18 cellular contexts compared by ENCODE assay signal in genomic region chr4:87716350-87717041, GRCh38.
DNase-seq lines count a peak whose midpoint lies in the region; ATAC-seq, FAIRE-seq and TF ChIP-seq lines count a peak whose summit lies in the region.
"Had no signal": no experiment of that assay in that cellular context is flagged by ENCODE, and none has a peak within 500 bp of the region (broad histone marks: within the 10 kb centered on the region; RNA-seq: fewer than 3 reads in every experiment).

No MANE protein-coding gene starts in this region.

- peak overlapping the region; percentile 8; the same call in 1 of the 2 replicates for H2AFZ ChIP-seq in H1 (ENCODE audit: low read length)
- H2AFZ ChIP-seq in trophoblast cell (ENCODE audit: insufficient read depth, low read length, poor library complexity) = no peak overlapping the region

- H3K79me1 ChIP-seq in H1 (ENCODE audit: low read depth, low read length) (no peaks in the 10 kb centered on the region), trophoblast cell (ENCODE audit: low read length) (no peaks in the 10 kb centered on the region)

- H3K36me3 Mint-ChIP-seq in Calu3 (ENCODE audit: insufficient read depth, unreplicated experiment) = no peaks in the 10 kb centered on the region
- H3K36me3 Mint-ChIP-seq: activated CD4-positive, alpha-beta memory T cell treated with anti-CD3 and anti-CD28 coated beads for 36 hours had no signal

- no peaks in the 10 kb centered on the region for H3K9me3 Mint-ChIP-seq in Calu3 (ENCODE audit: low read depth, unreplicated experiment)
- H3K9me3 Mint-ChIP-seq: activated CD4-positive, alpha-beta memory T cell treated with anti-CD3 and anti-CD28 coated beads for 36 hours had no signal

- no peak for FAIRE-seq in H1 (lab: Jason Lieb, UNC)

- no peak overlapping the region for H3K4me3 Mint-ChIP-seq in Calu3 (ENCODE audit: low read depth, unreplicated experiment)
- H3K4me3 Mint-ChIP-seq: activated CD4-positive, alpha-beta memory T cell treated with anti-CD3 and anti-CD28 coated beads for 36 hours; WTC11 had no signal

- H3K36me3 ChIP-seq in H1 (ENCODE audit: control insufficient read depth in 2 of 4, insufficient read depth in 4 of 4, low read length in 3 of 4) (no peaks in the 10 kb centered on the region), trophoblast cell (ENCODE audit: control insufficient read depth in 1 of 2, insufficient read depth in 2 of 2, low read length in 2 of 2) (no peaks in the 10 kb centered on the region), thoracic aorta (no peaks in the 10 kb centered on the region)
- H3K36me3 ChIP-seq: vagina had no signal

- H3K23ac ChIP-seq in H1 (ENCODE audit: insufficient read length) = no peak overlapping the region
- H3K23ac ChIP-seq in trophoblast cell (ENCODE audit: low read length) = no peak overlapping the region

- CTCF ChIA-PET in H1 (lab: Charles Lee; ENCODE audit: partially characterized antibody) = interaction anchor here (0.6 kb wide), 1 partner anchor 594 kb away, joined by 3 read pairs; no protein-coding TSS in a partner anchor
- CTCF ChIA-PET in Calu3 (lab: Charles Lee) = no interaction called here

- no peak for TF ChIP-seq POLR2A in H1 (IDR thresholded peaks at IDR 0.05; ENCODE audit: control extremely low read depth in 1 of 2, low read depth in 2 of 2, low read length in 2 of 2)

- no peak overlapping the region for H3K14ac ChIP-seq in H1 (ENCODE audit: insufficient read length)
- no peak overlapping the region for H3K14ac ChIP-seq in trophoblast cell (ENCODE audit: low read length)

- no peaks in the 10 kb centered on the region for H3K23me2 ChIP-seq in H1 (ENCODE audit: low read depth, low read length)

- H3K27me3 ChIP-seq in H1 (replicated peaks in 1 of 4; ENCODE audit: control insufficient read depth in 3 of 4, extremely low read depth in 1 of 4, insufficient read depth in 3 of 4, low read length in 3 of 4) (no peaks in the 10 kb centered on the region), trophoblast cell (ENCODE audit: insufficient read depth, low read length) (no peaks in the 10 kb centered on the region), thoracic aorta (replicated peaks; ENCODE audit: insufficient read depth) (no peaks in the 10 kb centered on the region)
- H3K27me3 ChIP-seq: vagina had no signal

- H3K9me3 ChIP-seq in H1 (ENCODE audit: insufficient read depth in 2 of 2, low read depth in 1 of 2, low read length in 1 of 2) (no peaks in the 10 kb centered on the region; a peak in 1 of 4 replicates), trophoblast cell (ENCODE audit: insufficient read depth, low read depth, low read length) (no peaks in the 10 kb centered on the region), thoracic aorta (no peaks in the 10 kb centered on the region)
- H3K9me3 ChIP-seq: vagina had no signal

- H3K4me1 ChIP-seq in H1 (replicated peaks in 1 of 4; ENCODE audit: control insufficient read depth in 3 of 4, insufficient read depth in 4 of 4, low read length in 3 of 4) (no peaks in the 10 kb centered on the region), trophoblast cell (ENCODE audit: control insufficient read depth in 1 of 2, insufficient read depth in 2 of 2, low read length in 2 of 2) (no peaks in the 10 kb centered on the region), thoracic aorta (ENCODE audit: control insufficient read depth in 1 of 2, low read depth in 2 of 2) (peaks cover 7 to 17% of the 10 kb centered on the region in 2 donors)
- H3K4me1 ChIP-seq: vagina had no signal

- no peak overlapping the region for H4K12ac ChIP-seq in trophoblast cell (ENCODE audit: low read depth, low read length)

- H3K79me2 ChIP-seq in H1 (ENCODE audit: control insufficient read depth in 1 of 2, insufficient read depth in 2 of 2, low read length in 2 of 2) (no peaks in the 10 kb centered on the region), trophoblast cell (ENCODE audit: control insufficient read depth, insufficient read depth, low read length, poor library complexity) (no peaks in the 10 kb centered on the region)

- H3K18ac ChIP-seq in H1 (ENCODE audit: extremely low read depth, low read length) (no peak overlapping the region), trophoblast cell (ENCODE audit: low read length) (no peak overlapping the region)

- H3K9ac ChIP-seq in H1 (replicated peaks in 1 of 4; ENCODE audit: extremely low read depth in 1 of 4, low read depth in 3 of 4, low read length in 3 of 4) (no peak overlapping the region), trophoblast cell (ENCODE audit: low read length) (no peak overlapping the region)

- no peak overlapping the region for H2BK5ac ChIP-seq in H1 (ENCODE audit: low read depth, low read length)
- H2BK5ac ChIP-seq in trophoblast cell (ENCODE audit: low read depth, low read length, poor library complexity) = no peak overlapping the region

- no peak overlapping the region for H4K91ac ChIP-seq in H1 (replicated peaks; ENCODE audit: insufficient read length, low read length)
- H4K91ac ChIP-seq in trophoblast cell (ENCODE audit: low read depth, low read length) = no peak overlapping the region

- no TSS peak for BruUV-seq in Calu3 (replicated peaks; lab: Mats Ljungman, UMichigan)

- H3K4ac ChIP-seq in H1 (replicated peaks; ENCODE audit: insufficient read length, low read depth, low read length) (no peak overlapping the region), trophoblast cell (ENCODE audit: low read depth, low read length) (no peak overlapping the region)

- H2BK120ac ChIP-seq in H1 (replicated peaks; ENCODE audit: low read depth, low read length) (no peak overlapping the region), trophoblast cell (ENCODE audit: insufficient read depth, low read length, poor library complexity) (no peak overlapping the region)

- POLR2A ChIA-PET in H1 (lab: Charles Lee; ENCODE audit: partially characterized antibody) = no interaction called here

- H3K56ac ChIP-seq in H1 (replicated peaks; ENCODE audit: insufficient read length, low read depth, low read length) = no peak overlapping the region

- peak; percentile 93 to 94 for ATAC-seq in left cardiac atrium
- no peak for ATAC-seq in thoracic aorta (ENCODE audit: insufficient number of reproducible peaks, low FRiP score, low read depth)
- ATAC-seq: HCT116, WTC11 had no signal

- peaks cover 39% of the 10 kb centered on the region for H3K27me3 Mint-ChIP-seq in Calu3 (ENCODE audit: unreplicated experiment)

- H3K4me3 ChIP-seq in H1 (ENCODE audit: extremely low read depth in 1 of 4, insufficient read depth in 2 of 4, low read depth in 3 of 4, low read length in 4 of 4) (no peak overlapping the region), trophoblast cell (ENCODE audit: low read depth, low read length) (no peak overlapping the region), thoracic aorta (no peak overlapping the region)
- H3K4me3 ChIP-seq: vagina had no signal

- H4K8ac ChIP-seq in H1 (ENCODE audit: extremely low read depth, insufficient read depth, low read length) = no peak overlapping the region
- no peak overlapping the region for H4K8ac ChIP-seq in trophoblast cell (ENCODE audit: low read depth, low read length)

- TF ChIP-seq EP300 in H1 (IDR thresholded peaks at IDR 0.05; ENCODE audit: borderline replicate concordance in 1 of 2, low read depth in 2 of 2, low read length in 2 of 2) = no peak

- intact Hi-C loops in left cardiac atrium (cut with DNase I) = no loop called here
- intact Hi-C loops in Calu3 (cut with micrococcal nuclease; ENCODE audit: unreplicated experiment) = no loop called here

- H2BK15ac ChIP-seq in H1 (ENCODE audit: low read length) = no peak overlapping the region

- WGBS in H1 (ENCODE audit: extremely low coverage in 1 of 2, insufficient coverage in 1 of 2, insufficient read length in 1 of 2, insufficient replicate concordance in 2 of 2, low coverage in 1 of 2, low lambda C conversion rate in 2 of 2, missing lambda C conversion rate in 1 of 2), 2 experiments = 92% methylated on average over 5 of the region's 5 CpGs; no CpG with 5 or more reads in 1 of the 2 experiments
- WGBS in trophoblast cell (ENCODE audit: extremely low coverage, insufficient coverage, insufficient read length) = no CpG with 5 or more reads among the region's 5 CpGs

- no peak for TF ChIP-seq RAD21 in H1 (IDR thresholded peaks at IDR 0.05 in 1 of 2, conservative IDR thresholded peaks at IDR 0.05 in 1 of 2; ENCODE audit: low read depth in 2 of 2, low read length in 2 of 2)

- H2BK12ac ChIP-seq in H1 (ENCODE audit: low read depth, low read length) (no peak overlapping the region), trophoblast cell (ENCODE audit: low read length) (no peak overlapping the region)

- no peak overlapping the region for H3K27ac Mint-ChIP-seq in Calu3 (ENCODE audit: unreplicated experiment)
- H3K27ac Mint-ChIP-seq: activated CD4-positive, alpha-beta memory T cell treated with anti-CD3 and anti-CD28 coated beads for 36 hours; WTC11 had no signal

- DNase-seq in H1 (ENCODE audit: low read depth in 1 of 2, low spot score in 2 of 2) (no peak), left cardiac atrium (peak; percentile 37), trophoblast cell (peak; percentile 40 to 80), thoracic aorta (ENCODE audit: low spot score) (no peak), KG1 (lab: John Stamatoyannopoulos, UW) (no peak), Calu3 (no peak), NCI-H69 (lab: John Stamatoyannopoulos, UW) (no peak)
- DNase-seq: activated CD4-positive, alpha-beta memory T cell treated with anti-CD3 and anti-CD28 coated beads for 36 hours; activated effector memory CD4-positive, alpha-beta T cell treated with Interleukin-2 at 50 U/mL for 16 hours; head of caudate nucleus; KBM-7; MV-4-11; NCI-H187; T-helper 9 cell had no signal

- H2BK20ac ChIP-seq in H1 (ENCODE audit: low read length) = no peak overlapping the region

- H3K27ac ChIP-seq in H1 (ENCODE audit: low read depth, low read length) = no peak overlapping the region
- no peak overlapping the region for H3K27ac ChIP-seq in trophoblast cell (ENCODE audit: low read depth, low read length)
- peak overlapping the region; percentile 53 to 58 for H3K27ac ChIP-seq in thoracic aorta
- H3K27ac ChIP-seq: RWPE1, vagina had no signal

- no peak overlapping the region for H4K5ac ChIP-seq in H1 (ENCODE audit: insufficient read length, low read depth, low read length)

- no peaks in the 10 kb centered on the region for H3K4me1 Mint-ChIP-seq in Calu3 (ENCODE audit: low read depth, unreplicated experiment)

- H4K20me1 ChIP-seq in H1 (replicated peaks in 1 of 2; ENCODE audit: control insufficient read depth in 1 of 2, insufficient read depth in 2 of 2, low read length in 2 of 2) = no peaks in the 10 kb centered on the region

- H3K4me2 ChIP-seq in H1 (ENCODE audit: insufficient read depth in 1 of 2, low read depth in 2 of 2, low read length in 2 of 2) (no peak overlapping the region), trophoblast cell (ENCODE audit: low read length) (no peak overlapping the region)

- TF ChIP-seq CTCF in H1 (IDR thresholded peaks at IDR 0.05; ENCODE audit: control extremely low read depth in 1 of 3, insufficient read depth in 1 of 3, low read depth in 1 of 3, low read length in 3 of 3) = no peak
- no peak for TF ChIP-seq CTCF in thoracic aorta (IDR thresholded peaks at IDR 0.05)
- TF ChIP-seq CTCF in Calu3 (IDR thresholded peaks at IDR 0.05; ENCODE audit: unreplicated experiment) = no peak

- H2AK5ac ChIP-seq in H1 (ENCODE audit: low read depth, low read length) = no peak overlapping the region
- no peak overlapping the region for H2AK5ac ChIP-seq in trophoblast cell (ENCODE audit: low read length)

TF ChIP-seq in H1, 55 proteins besides CTCF, POLR2A, EP300 and RAD21 (continues in another document):
- TF ChIP-seq CHD2 (IDR thresholded peaks at IDR 0.05; ENCODE audit: low read length) = no peak
- no peak for TF ChIP-seq TEAD4 (IDR thresholded peaks at IDR 0.05; ENCODE audit: low read depth, low read length)

Comparison
In these comparisons a context has a peak if more than half of its experiments do, and no peak if none do; other contexts are left out.
1. DNase-seq: peak in left cardiac atrium (single experiment) and trophoblast cell (2 of 2); none in H1 (0 of 2), thoracic aorta (single experiment), KG1 (single experiment), Calu3 (single experiment) and NCI-H69 (single experiment).
2. H3K27ac ChIP-seq: peak in thoracic aorta (2 of 2); none in H1 (single experiment) and trophoblast cell (single experiment).